Comparison of ENCODE assay signal across 29 cellular contexts in the genomic region with DNA sequence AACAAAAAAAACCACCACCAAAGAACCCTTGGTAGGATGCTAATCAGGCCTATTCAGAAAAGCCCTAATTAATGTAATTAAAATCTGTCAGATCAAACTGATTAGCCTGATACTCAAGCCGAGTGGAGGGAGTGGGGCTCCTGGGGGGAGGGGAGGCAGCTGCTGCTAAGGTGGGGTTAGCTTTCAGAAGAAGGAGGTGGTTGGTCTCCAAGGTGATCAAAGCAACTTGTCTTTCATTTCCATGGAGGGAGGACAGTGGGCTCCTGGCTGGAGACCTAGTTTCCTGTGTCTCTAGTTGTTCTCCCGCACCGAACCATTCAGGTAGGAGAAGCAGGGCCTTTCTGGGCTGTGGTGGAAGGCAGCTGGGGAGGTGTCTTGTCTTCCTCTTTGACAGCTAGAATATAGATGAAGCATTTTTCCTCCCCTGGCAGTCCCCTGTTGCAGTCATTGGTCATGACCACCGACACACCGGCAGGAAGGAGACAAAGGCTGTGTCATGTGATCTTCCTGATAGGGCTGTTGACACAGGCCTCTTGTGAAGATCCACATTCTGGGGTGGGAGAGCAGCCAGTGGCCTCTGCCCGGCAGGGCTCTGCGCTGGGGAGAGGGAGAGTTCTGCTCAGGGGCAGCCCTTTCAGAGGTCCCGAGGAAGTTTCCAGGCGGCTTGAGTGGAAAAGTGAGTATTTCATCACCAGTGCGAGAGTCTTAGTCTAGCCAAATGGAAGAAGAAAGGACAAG. TPM values are rescaled to one million over a fixed set of nuclear protein-coding genes. Genes with fewer than 3 reads are reported as not detected.
A peak's percentile ranks its signal among the peaks of the same experiment; 100 is the strongest.
DNase-seq lines count a peak whose midpoint lies in the region; ATAC-seq and TF ChIP-seq lines count a peak whose summit lies in the region.
"Had no signal": no experiment of that assay in that cellular context is flagged by ENCODE, and none has a peak within 500 bp of the region (broad histone marks: within the 10 kb centered on the region; RNA-seq: fewer than 3 reads in every experiment).

No MANE protein-coding gene starts in this region.

- DNase-seq in NCI-H510A treated with DMSO at 0.1 percent for 48 hours (lab: John Stamatoyannopoulos, UW) = peak; percentile 9
- DNase-seq in NCI-H510A (lab: John Stamatoyannopoulos, UW) = no peak
- peak; percentile 63 for DNase-seq in NCI-H2029 treated with DMSO at 0.1 percent for 48 hours (lab: John Stamatoyannopoulos, UW)
- no peak for DNase-seq in type B pancreatic cell (ENCODE audit: extremely low spot score, unreplicated experiment)
- no peak for DNase-seq in GM13976 (ENCODE audit: low spot score)
- no peak for DNase-seq in NCI-H146 (lab: John Stamatoyannopoulos, UW)
- DNase-seq: 8988T; activated CD4-positive, alpha-beta T cell treated with anti-CD3 and anti-CD28 coated beads, Interleukin-2, amount 10 ng/mL, durations not matched to agents 24 days and 14 days; activated CD8-positive, alpha-beta memory T cell treated with anti-CD3 and anti-CD28 coated beads for 24 hours; activated T-cell treated with anti-CD3 and anti-CD28 coated beads for 4 hours; amygdala; dorsolateral prefrontal cortex; esophagus squamous epithelium; foreskin keratinocyte; GOT3; heart right ventricle; HFFc6; KBM-7; MM.1S; naive thymus-derived CD8-positive, alpha-beta T cell; NCI-H1417 treated with DMSO at 0.1 percent for 48 hours; occipital lobe; SIG-M5; trophoblast cell had no signal

- no peak for ATAC-seq in GM21528 (IDR thresholded peaks at IDR 0.05; ENCODE audit: low FRiP score, unreplicated experiment)
- ATAC-seq: activated naive CD4-positive, alpha-beta T cell treated with anti-CD3 and anti-CD28 coated beads, Interleukin-2, amount 50 U/mL, for 72 hours; foreskin keratinocyte; heart right ventricle; naive thymus-derived CD8-positive, alpha-beta T cell; Panc1; stimulated activated effector memory CD8-positive, alpha-beta T cell treated with anti-CD3 and anti-CD28 coated beads, Interleukin-12 subunit alpha, Interleukin-12 subunit beta, amount 100 ng/mL, for 72 hours had no signal

- H3K4me1 Mint-ChIP-seq in dendritic cell treated with granulocyte-macrophage colony-stimulating factor and Interleukin-4, amounts not matched to agents 40 ng/mL and 50 ng/mL, for 4 days (ENCODE audit: low read depth) = peaks cover 3% of the 10 kb centered on the region
- H3K4me1 Mint-ChIP-seq in type B pancreatic cell (ENCODE audit: unreplicated experiment) = peaks cover 18% of the 10 kb centered on the region

- TF ChIP-seq CTCF in type B pancreatic cell (conservative IDR thresholded peaks at IDR 0.05) (no peak), GM13976 (IDR thresholded peaks at IDR 0.05; ENCODE audit: borderline replicate concordance, control extremely low read depth, extremely low read depth, insufficient read depth, missing control alignments) (no peak)

- in situ Hi-C loops in GM13976 (cut with MboI; ENCODE audit: low sequenced_read_pairs, unreplicated experiment) = no loop called here

- H3K4me3 Mint-ChIP-seq in dendritic cell treated with granulocyte-macrophage colony-stimulating factor and Interleukin-4, amounts not matched to agents 40 ng/mL and 50 ng/mL, for 4 days = no peak overlapping the region
- H3K4me3 Mint-ChIP-seq in type B pancreatic cell = peak overlapping the region; percentile 59
- H3K4me3 Mint-ChIP-seq: activated CD4-positive, alpha-beta T cell treated with anti-CD3 and anti-CD28 coated beads, Interleukin-2, amount 10 ng/mL, durations not matched to agents 24 days and 14 days; HFFc6; naive thymus-derived CD8-positive, alpha-beta T cell; stimulated activated effector memory CD8-positive, alpha-beta T cell treated with anti-CD3 and anti-CD28 coated beads, Interleukin-12 subunit alpha, Interleukin-12 subunit beta, amount 100 ng/mL, for 72 hours had no signal

- H3K36me3 Mint-ChIP-seq in dendritic cell treated with granulocyte-macrophage colony-stimulating factor and Interleukin-4, amounts not matched to agents 40 ng/mL and 50 ng/mL, for 4 days (ENCODE audit: low read depth) = no peaks in the 10 kb centered on the region
- no peaks in the 10 kb centered on the region for H3K36me3 Mint-ChIP-seq in type B pancreatic cell
- H3K36me3 Mint-ChIP-seq: activated naive CD4-positive, alpha-beta T cell treated with anti-CD3 and anti-CD28 coated beads, Interleukin-2, amount 50 U/mL, for 72 hours; naive thymus-derived CD8-positive, alpha-beta T cell; stimulated activated effector memory CD8-positive, alpha-beta T cell treated with anti-CD3 and anti-CD28 coated beads, Interleukin-12 subunit alpha, Interleukin-12 subunit beta, amount 100 ng/mL, for 72 hours had no signal

- H3K9me3 Mint-ChIP-seq in dendritic cell treated with granulocyte-macrophage colony-stimulating factor and Interleukin-4, amounts not matched to agents 40 ng/mL and 50 ng/mL, for 4 days = no peaks in the 10 kb centered on the region
- no peaks in the 10 kb centered on the region for H3K9me3 Mint-ChIP-seq in type B pancreatic cell
- H3K9me3 Mint-ChIP-seq: activated CD4-positive, alpha-beta T cell treated with anti-CD3 and anti-CD28 coated beads, Interleukin-2, amount 10 ng/mL, durations not matched to agents 24 days and 14 days; activated naive CD4-positive, alpha-beta T cell treated with anti-CD3 and anti-CD28 coated beads, Interleukin-2, amount 50 U/mL, for 72 hours; HFFc6; naive thymus-derived CD8-positive, alpha-beta T cell; stimulated activated effector memory CD8-positive, alpha-beta T cell treated with anti-CD3 and anti-CD28 coated beads, Interleukin-12 subunit alpha, Interleukin-12 subunit beta, amount 100 ng/mL, for 72 hours had no signal

- no peaks in the 10 kb centered on the region for H3K27me3 Mint-ChIP-seq in dendritic cell treated with granulocyte-macrophage colony-stimulating factor and Interleukin-4, amounts not matched to agents 40 ng/mL and 50 ng/mL, for 4 days
- H3K27me3 Mint-ChIP-seq in type B pancreatic cell = peaks cover 11% of the 10 kb centered on the region

- H3K27ac Mint-ChIP-seq in dendritic cell treated with granulocyte-macrophage colony-stimulating factor and Interleukin-4, amounts not matched to agents 40 ng/mL and 50 ng/mL, for 4 days = peak overlapping the region; percentile 33
- no peak overlapping the region for H3K27ac Mint-ChIP-seq in type B pancreatic cell
- H3K27ac Mint-ChIP-seq: activated CD4-positive, alpha-beta T cell treated with anti-CD3 and anti-CD28 coated beads, Interleukin-2, amount 10 ng/mL, durations not matched to agents 24 days and 14 days; HFFc6; naive thymus-derived CD8-positive, alpha-beta T cell; stimulated activated effector memory CD8-positive, alpha-beta T cell treated with anti-CD3 and anti-CD28 coated beads, Interleukin-12 subunit alpha, Interleukin-12 subunit beta, amount 100 ng/mL, for 72 hours had no signal

- intact Hi-C loops in dendritic cell treated with granulocyte-macrophage colony-stimulating factor and Interleukin-4, amounts not matched to agents 40 ng/mL and 50 ng/mL, for 4 days (cut with micrococcal nuclease) = no loop called here

RNA-seq across cellular contexts. Expression of a gene that starts 39.9 kb away (rescaled TPM):
- 15.5 and 35.5 TPM in 2 replicates for total RNA-seq in type B pancreatic cell (ENCODE audit: low replicate concordance)

Comparison
In these comparisons a context has a peak if more than half of its experiments do, and no peak if none do; other contexts are left out.
1. DNase-seq: peak in NCI-H510A treated with DMSO at 0.1 percent for 48 hours (single experiment) and NCI-H2029 treated with DMSO at 0.1 percent for 48 hours (single experiment); none in NCI-H510A (single experiment), type B pancreatic cell (single experiment), GM13976 (single experiment) and NCI-H146 (single experiment).